ENCODE assay signal across 17 cellular contexts in the genomic region with DNA sequence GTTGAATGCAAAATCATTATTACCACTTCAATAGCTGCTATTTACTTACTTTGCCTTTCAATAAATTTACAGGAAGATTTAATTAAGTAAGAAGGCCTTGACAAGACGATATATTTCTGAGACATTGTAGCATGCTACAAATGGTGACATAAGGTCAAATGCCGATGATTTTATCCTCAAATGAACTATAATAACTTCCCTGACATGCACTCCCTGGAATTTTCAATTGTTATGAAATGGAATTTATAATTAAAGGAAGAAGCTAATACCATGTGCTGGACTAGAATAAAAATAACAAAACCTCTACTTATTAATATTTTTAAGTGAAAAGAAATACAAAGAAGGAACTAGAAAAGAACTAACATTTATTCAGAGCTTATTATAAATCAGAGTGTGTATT.
"Had no signal": no experiment of that assay in that cellular context is flagged by ENCODE, and none has a peak within 500 bp of the region (broad histone marks: within the 10 kb centered on the region; RNA-seq: fewer than 3 reads in every experiment).

No MANE protein-coding gene starts in this region.

- H3K9me3 ChIP-seq: colonic mucosa, mucosa of descending colon, suprapubic skin had no signal

- H3K27me3 ChIP-seq: colonic mucosa, hepatocyte, suprapubic skin had no signal

- DNase-seq: activated CD4-positive, alpha-beta memory T cell treated with anti-CD3 and anti-CD28 coated beads, Interleukin-2, amount 10 ng/mL, durations not matched to agents 7 days and 5 days; activated CD4-positive, alpha-beta T cell treated with anti-CD3 and anti-CD28 coated beads for 4 hours; activated effector memory CD4-positive, alpha-beta T cell treated with anti-CD3 and anti-CD28 coated beads, Interleukin-2, amount 50 U/mL, for 16 hours; activated T-cell treated with anti-CD3 and anti-CD28 coated beads, Interleukin-2, amount 50 U/mL, for 4 hours; caudate nucleus; colonic mucosa; effector CD8-positive, alpha-beta T cell; left ventricle myocardium superior; mucosa of descending colon; nucleus accumbens; right cardiac atrium; small intestine; stimulated activated naive CD8-positive, alpha-beta T cell treated with anti-CD3 and anti-CD28 coated beads, Interleukin-15, Interleukin-2, amounts not matched to agents 100 U/mL and 50 U/mL, for 24 hours; T-helper 2 cell had no signal

- H3K36me3 ChIP-seq: colonic mucosa, suprapubic skin had no signal

- H3K4me1 ChIP-seq: colonic mucosa, suprapubic skin had no signal

- H3K27ac ChIP-seq: colonic mucosa, hepatocyte, suprapubic skin had no signal

- ATAC-seq: activated naive CD4-positive, alpha-beta T cell treated with anti-CD3 and anti-CD28 coated beads, Interleukin-2, amount 50 U/mL, for 72 hours; activated T-cell treated with anti-CD3 and anti-CD28 coated beads, Interleukin-2, amount 50 U/mL, for 4 hours; left ventricle myocardium superior; mucosa of descending colon; right cardiac atrium; stimulated activated naive CD8-positive, alpha-beta T cell treated with anti-CD3 and anti-CD28 coated beads, Interleukin-15, Interleukin-2, amounts not matched to agents 100 U/mL and 50 U/mL, for 24 hours had no signal

- H3K79me2 ChIP-seq: hepatocyte had no signal

- H2AFZ ChIP-seq: hepatocyte had no signal

- H3K4me2 ChIP-seq: hepatocyte had no signal

- H3K4me3 ChIP-seq: colonic mucosa, hepatocyte, mucosa of descending colon, suprapubic skin had no signal
